In the genomic region with DNA sequence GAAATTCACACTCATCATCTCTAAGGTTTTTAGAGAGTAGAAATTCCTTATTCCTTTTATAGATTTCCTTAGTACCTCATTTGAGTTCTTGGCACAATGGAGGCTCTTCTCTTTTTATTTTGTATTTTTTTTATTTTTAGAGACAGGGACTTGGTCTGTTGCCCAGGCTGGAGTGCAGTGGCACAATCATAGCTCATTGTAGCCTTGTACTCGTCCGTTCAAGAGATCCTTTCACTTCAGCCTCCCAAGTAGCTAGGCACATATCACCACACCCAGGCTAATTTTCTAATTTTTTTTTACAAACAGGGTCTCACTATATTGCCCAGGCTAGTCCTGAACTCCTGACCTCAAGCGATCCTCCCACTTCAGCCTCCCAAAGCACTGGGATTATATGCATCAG, we compare ENCODE assay signal across 17 cellular contexts.
"Had no signal": no experiment of that assay in that cellular context is flagged by ENCODE, and none has a peak within 500 bp of the region (broad histone marks: within the 10 kb centered on the region; RNA-seq: fewer than 3 reads in every experiment).

No MANE protein-coding gene starts in this region.

- H3K9ac ChIP-seq: neural progenitor cell had no signal

- H3K36me3 Mint-ChIP-seq: naive B cell had no signal

- H3K4me3 Mint-ChIP-seq: activated naive CD8-positive, alpha-beta T cell treated with anti-CD3 and anti-CD28 coated beads, Interleukin-2, amount 10 ng/mL, durations not matched to agents 7 days and 5 days; endodermal cell; naive B cell; neural progenitor cell; T-helper 2 cell treated with Interferon-gamma antibody and Interleukin-4, amounts not matched to agents 5 μg/mL and 100 μg/mL, for 36 hours had no signal

- H3K4me1 Mint-ChIP-seq: activated naive CD8-positive, alpha-beta T cell treated with anti-CD3 and anti-CD28 coated beads, Interleukin-2, amount 10 ng/mL, durations not matched to agents 7 days and 5 days; naive B cell had no signal

- H3K4me3 ChIP-seq: ascending aorta, breast epithelium, lower lobe of right lung, neural progenitor cell, pancreas, skin epidermis, upper lobe of left lung had no signal

- H3K9me3 Mint-ChIP-seq: activated naive CD8-positive, alpha-beta T cell treated with anti-CD3 and anti-CD28 coated beads, Interleukin-2, amount 10 ng/mL, durations not matched to agents 7 days and 5 days; endodermal cell; naive B cell; neural progenitor cell; T-helper 2 cell treated with Interferon-gamma antibody and Interleukin-4, amounts not matched to agents 5 μg/mL and 100 μg/mL, for 36 hours had no signal

- H3K27ac Mint-ChIP-seq: activated naive CD8-positive, alpha-beta T cell treated with anti-CD3 and anti-CD28 coated beads, Interleukin-2, amount 10 ng/mL, durations not matched to agents 7 days and 5 days; endodermal cell; naive B cell; neural progenitor cell; T-helper 2 cell treated with Interferon-gamma antibody and Interleukin-4, amounts not matched to agents 5 μg/mL and 100 μg/mL, for 36 hours had no signal

- H3K27me3 ChIP-seq: ascending aorta, breast epithelium, neural progenitor cell, pancreas, upper lobe of left lung had no signal

- H3K36me3 ChIP-seq: ascending aorta, breast epithelium, lower lobe of right lung, neural progenitor cell, pancreas, upper lobe of left lung had no signal

- H3K27ac ChIP-seq: ascending aorta, breast epithelium, lower lobe of right lung, neural progenitor cell, pancreas, skin epidermis had no signal

- H3K4me1 ChIP-seq: ascending aorta, breast epithelium, pancreas had no signal

- ATAC-seq: pancreas had no signal

- DNase-seq: activated naive CD4-positive, alpha-beta T cell; activated naive CD8-positive, alpha-beta T cell treated with anti-CD3 and anti-CD28 coated beads, Interleukin-2, amount 10 ng/mL, durations not matched to agents 7 days and 5 days; activated T-cell treated with anti-CD3 and anti-CD28 coated beads for 4 hours; endodermal cell; glutamatergic neuron; lower lobe of right lung; naive B cell; pancreas; stimulated activated CD4-positive, alpha-beta T cell treated with anti-CD3 and anti-CD28 coated beads, Interleukin-15, amount 100 ng/mL, for 24 hours; stimulated activated CD4-positive, alpha-beta T cell treated with anti-CD3 and anti-CD28 coated beads, Interleukin-4, amount 100 ng/mL, for 1 hour; stimulated activated naive CD4-positive, alpha-beta T cell had no signal

- H3K27me3 Mint-ChIP-seq: activated naive CD8-positive, alpha-beta T cell treated with anti-CD3 and anti-CD28 coated beads, Interleukin-2, amount 10 ng/mL, durations not matched to agents 7 days and 5 days; naive B cell had no signal
